ENCODE assay signal across 21 cellular contexts in genomic region chr9:78871086-78871451, GRCh38.
"Had no signal": no experiment of that assay in that cellular context is flagged by ENCODE, and none has a peak within 500 bp of the region (broad histone marks: within the 10 kb centered on the region; RNA-seq: fewer than 3 reads in every experiment).

No MANE protein-coding gene starts in this region.

- ATAC-seq: activated T-helper 17 cell treated with anti-CD3 and anti-CD28 coated beads, Interleukin-2, amount 50 U/mL, for 72 hours; body of pancreas; effector memory CD8-positive, alpha-beta T cell; psoas muscle; stimulated activated naive CD8-positive, alpha-beta T cell treated with anti-CD3 and anti-CD28 coated beads, Interleukin-15, Interleukin-2, amounts not matched to agents 100 U/mL and 50 U/mL, for 24 hours had no signal

- H3K4me3 ChIP-seq: adrenal gland, body of pancreas, psoas muscle, suprapubic skin had no signal

- DNase-seq: activated CD4-positive, alpha-beta T cell treated with anti-CD3 and anti-CD28 coated beads, Interleukin-2, amount 50 U/mL, for 1 hour; activated CD4-positive, CD25-positive, alpha-beta regulatory T cell; activated naive CD4-positive, alpha-beta T cell treated with anti-CD3 and anti-CD28 coated beads, Interleukin-2, amount 10 ng/mL, durations not matched to agents 7 days and 5 days; activated T-cell treated with anti-CD3 and anti-CD28 coated beads for 4 hours; adrenal gland; effector memory CD8-positive, alpha-beta T cell; glutamatergic neuron; immature natural killer cell; occipital lobe; psoas muscle; stimulated activated CD4-positive, alpha-beta T cell treated with anti-CD3 and anti-CD28 coated beads, Interleukin-4, amount 100 ng/mL, for 1 hour; stimulated activated CD8-positive, alpha-beta memory T cell treated with anti-CD3 and anti-CD28 coated beads, Interleukin-4, amount 100 ng/mL, for 48 hours; stimulated activated naive CD8-positive, alpha-beta T cell treated with anti-CD3 and anti-CD28 coated beads, Interleukin-15, Interleukin-2, amounts not matched to agents 100 U/mL and 50 U/mL, for 24 hours; T-helper 2 cell had no signal

- H3K36me3 ChIP-seq: adrenal gland, suprapubic skin had no signal

- H3K9me3 Mint-ChIP-seq: type B pancreatic cell had no signal

- H3K9me3 ChIP-seq: adrenal gland, body of pancreas, psoas muscle, suprapubic skin had no signal

- H3K4me1 Mint-ChIP-seq: activated naive CD4-positive, alpha-beta T cell treated with anti-CD3 and anti-CD28 coated beads, Interleukin-2, amount 10 ng/mL, durations not matched to agents 7 days and 5 days; activated T-helper 17 cell treated with anti-CD3 and anti-CD28 coated beads, Interleukin-2, amount 50 U/mL, for 72 hours; immature natural killer cell; nephron had no signal

- H3K36me3 Mint-ChIP-seq: activated naive CD4-positive, alpha-beta T cell treated with anti-CD3 and anti-CD28 coated beads, Interleukin-2, amount 10 ng/mL, durations not matched to agents 7 days and 5 days; immature natural killer cell; type B pancreatic cell had no signal

- H3K27me3 ChIP-seq: adrenal gland, body of pancreas, suprapubic skin had no signal

- H3K4me3 Mint-ChIP-seq: activated naive CD4-positive, alpha-beta T cell treated with anti-CD3 and anti-CD28 coated beads, Interleukin-2, amount 10 ng/mL, durations not matched to agents 7 days and 5 days; activated T-helper 17 cell treated with anti-CD3 and anti-CD28 coated beads, Interleukin-2, amount 50 U/mL, for 72 hours; dendritic cell treated with granulocyte-macrophage colony-stimulating factor and Interleukin-4, amounts not matched to agents 40 ng/mL and 50 ng/mL, for 4 days; effector memory CD8-positive, alpha-beta T cell; immature natural killer cell; nephron; type B pancreatic cell had no signal

- H3K27ac ChIP-seq: adrenal gland, body of pancreas, psoas muscle, suprapubic skin had no signal

- H3K4me1 ChIP-seq: adrenal gland, psoas muscle, suprapubic skin had no signal

- H3K27me3 Mint-ChIP-seq: activated naive CD4-positive, alpha-beta T cell treated with anti-CD3 and anti-CD28 coated beads, Interleukin-2, amount 10 ng/mL, durations not matched to agents 7 days and 5 days; activated T-helper 17 cell treated with anti-CD3 and anti-CD28 coated beads, Interleukin-2, amount 50 U/mL, for 72 hours; dendritic cell treated with granulocyte-macrophage colony-stimulating factor and Interleukin-4, amounts not matched to agents 40 ng/mL and 50 ng/mL, for 4 days; effector memory CD8-positive, alpha-beta T cell had no signal

- H3K27ac Mint-ChIP-seq: activated naive CD4-positive, alpha-beta T cell treated with anti-CD3 and anti-CD28 coated beads, Interleukin-2, amount 10 ng/mL, durations not matched to agents 7 days and 5 days; activated T-helper 17 cell treated with anti-CD3 and anti-CD28 coated beads, Interleukin-2, amount 50 U/mL, for 72 hours; dendritic cell treated with granulocyte-macrophage colony-stimulating factor and Interleukin-4, amounts not matched to agents 40 ng/mL and 50 ng/mL, for 4 days; effector memory CD8-positive, alpha-beta T cell; immature natural killer cell; nephron; type B pancreatic cell had no signal

- FAIRE-seq: TTC549 had no signal
